ENCODE assay signal across 8 cellular contexts in genomic region chr11:44955019-44955738, GRCh38. TPM values are rescaled to one million over a fixed set of nuclear protein-coding genes. Genes with fewer than 3 reads are reported as not detected.
DNase-seq lines count a peak whose midpoint lies in the region; ATAC-seq and TF ChIP-seq lines count a peak whose summit lies in the region.

No MANE protein-coding gene starts in this region.

- H3K27me3 ChIP-seq in SJCRH30, result peaks cover 10% of the 10 kb centered on the region; the same call in 1 of the 2 replicates
- H3K27me3 ChIP-seq in gastrocnemius medialis, result peaks cover 0 to 9% (median 7%) of the 10 kb centered on the region in 3 donors

- no peak overlapping the region for H3K4me3 ChIP-seq in SJCRH30
- no peak overlapping the region for H3K4me3 ChIP-seq in gastrocnemius medialis

- H3K27ac ChIP-seq in SJCRH30 (peak overlapping the region; percentile 24; the same call in 1 of the 2 replicates), gastrocnemius medialis (peak overlapping the region in 2 of 4 donors; percentile 12 to 27)

- TF ChIP-seq CTCF in gastrocnemius medialis (IDR thresholded peaks at IDR 0.05 in 4 of 5, conservative IDR thresholded peaks at IDR 0.05 in 1 of 5), result no peak

- H3K9me3 ChIP-seq in SJCRH30 (replicated peaks) (no peaks in the 10 kb centered on the region), gastrocnemius medialis (no peaks in the 10 kb centered on the region)

- no peak for TF ChIP-seq POLR2A in gastrocnemius medialis (IDR thresholded peaks at IDR 0.05)

- H3K36me3 ChIP-seq in SJCRH30 (no peaks in the 10 kb centered on the region), gastrocnemius medialis (no peaks in the 10 kb centered on the region)

- intact Hi-C loops in gastrocnemius medialis (cut with DNase I; ENCODE audit: low total_unique reads), result no loop called here

- H3K4me1 ChIP-seq in SJCRH30 (peaks cover 18% of the 10 kb centered on the region), gastrocnemius medialis (peaks cover 0 to 9% of the 10 kb centered on the region in 2 donors)

- ATAC-seq in gastrocnemius medialis (peak in 1 of 2 donors; percentile 22), GM19351 (IDR thresholded peaks at IDR 0.05; ENCODE audit: unreplicated experiment) (no peak)

- in situ Hi-C loops in gastrocnemius medialis (cut with MboI; ENCODE audit: low sequenced_read_pairs in 4 of 4), result no loop called here

- DNase-seq in SIG-M5 treated with dmso at 0.1 percent for 504 hours (lab: John Stamatoyannopoulos, UW; ENCODE audit: unreplicated experiment) (peak; percentile 73), SIG-M5 (lab: John Stamatoyannopoulos, UW) (no peak), SJCRH30 (peak; percentile 94 to 95), globus pallidus (ENCODE audit: low spot score) (peak; percentile 40), gastrocnemius medialis (peak; percentile 34 to 55), NCI-H1105 (lab: John Stamatoyannopoulos, UW) (no peak), NCI-H2107 (lab: John Stamatoyannopoulos, UW) (no peak)

RNA-seq across cellular contexts. Expression of gene TP53I11, which starts 4.5 kb away (rescaled TPM):
- total RNA-seq in SJCRH30 (2014; rRNA removed; shearing (Covaris generic)), result 13.4 and 14.7 TPM in 2 replicates
- total RNA-seq in gastrocnemius medialis, result 10 to 100 TPM in 3 of 4 donors, 1 to 10 TPM in 1; 5.4 to 17.2 (median 12.8) TPM

Comparison
In these comparisons a context has a peak if more than half of its experiments do, and no peak if none do; other contexts are left out.
1. DNase-seq: peak in SIG-M5 treated with dmso at 0.1 percent for 504 hours (single experiment), SJCRH30 (2 of 2), globus pallidus (single experiment) and gastrocnemius medialis (2 of 2); none in SIG-M5 (single experiment), NCI-H1105 (single experiment) and NCI-H2107 (single experiment).